ENCODE assay signal across 12 cellular contexts in the genomic region with DNA sequence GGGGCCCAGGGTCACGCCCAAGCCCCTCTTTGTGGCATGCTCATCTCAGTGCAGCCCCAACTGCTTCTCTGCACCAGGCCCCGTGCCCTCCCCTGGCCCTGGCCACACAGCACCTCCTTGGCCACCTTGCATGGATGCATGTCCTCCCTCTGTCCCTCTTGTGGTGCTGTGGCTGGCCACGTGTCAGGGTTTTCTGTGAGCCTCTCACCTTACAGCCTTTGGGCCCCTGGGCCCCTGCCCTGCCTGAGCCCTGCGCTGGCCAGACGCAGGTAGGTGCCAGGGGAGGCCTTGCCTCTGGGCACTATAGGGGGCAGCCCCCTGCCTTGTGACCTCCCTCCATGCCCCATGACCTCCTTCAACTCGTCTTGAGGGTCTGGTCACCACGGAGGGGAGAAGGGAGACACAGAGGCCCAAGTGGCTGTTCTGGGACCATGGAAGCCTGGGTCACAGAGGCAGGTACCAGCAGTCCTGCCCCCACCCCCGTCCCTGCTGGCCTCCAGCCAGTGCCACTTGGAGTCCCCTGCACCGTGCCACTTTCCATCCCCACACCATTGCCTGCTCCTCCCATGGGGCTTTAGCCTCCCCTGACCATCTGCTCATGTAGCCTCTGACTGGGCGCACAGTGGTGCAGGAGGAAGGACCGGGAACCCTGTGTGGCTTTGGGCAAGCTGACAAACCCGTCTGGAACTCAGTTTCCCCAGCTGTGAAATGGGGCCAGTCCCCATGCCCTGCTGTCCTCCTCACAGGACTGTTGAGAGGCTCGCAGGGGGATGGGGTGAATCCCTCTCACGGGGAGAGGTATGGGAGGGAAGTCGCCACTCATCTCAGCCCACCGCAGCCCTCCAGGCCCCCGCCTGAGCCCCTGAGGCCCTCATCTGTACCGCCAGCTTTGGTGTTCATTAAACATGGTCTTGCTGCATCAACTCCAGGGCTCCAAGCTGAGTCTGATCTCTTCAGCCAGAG. TPM values are rescaled to one million over a fixed set of nuclear protein-coding genes. Genes with fewer than 3 reads are reported as not detected.
DNase-seq lines count a peak whose midpoint lies in the region; ATAC-seq and TF ChIP-seq lines count a peak whose summit lies in the region.
"Had no signal": no experiment of that assay in that cellular context is flagged by ENCODE, and none has a peak within 500 bp of the region (broad histone marks: within the 10 kb centered on the region; RNA-seq: fewer than 3 reads in every experiment).

No MANE protein-coding gene starts in this region.

- H3K9me3 Mint-ChIP-seq in brain (no peaks in the 10 kb centered on the region), nephron (no peaks in the 10 kb centered on the region)
- H3K9me3 Mint-ChIP-seq: HFFc6, T-cell had no signal

- H3K27ac ChIP-seq in transverse colon, result peak overlapping the region in 3 of 4 donors; percentile 38 to 68 (median 55)

- H3K36me3 ChIP-seq in transverse colon, result no peaks in the 10 kb centered on the region

- H3K27me3 Mint-ChIP-seq in brain (no peaks in the 10 kb centered on the region), nephron (ENCODE audit: low read depth) (no peaks in the 10 kb centered on the region)
- H3K27me3 Mint-ChIP-seq: progenitor cell of endocrine pancreas, T-cell had no signal

- DNase-seq in Right ventricle myocardium inferior (ENCODE audit: missing footprints), result peak; percentile 46
- no peak for DNase-seq in left cardiac atrium
- no peak for DNase-seq in transverse colon
- no peak for DNase-seq in kidney glomerular epithelial cell (lab: John Stamatoyannopoulos, UW)

- TF ChIP-seq CTCF in brain (conservative IDR thresholded peaks at IDR 0.05) (no peak), nephron (IDR thresholded peaks at IDR 0.05; ENCODE audit: unreplicated experiment in 3 of 3) (no peak), transverse colon (IDR thresholded peaks at IDR 0.05) (no peak)

- H3K4me3 ChIP-seq in transverse colon, result no peak overlapping the region

- H3K36me3 Mint-ChIP-seq in brain, result peaks cover 8% of the 10 kb centered on the region
- peaks cover 6% of the 10 kb centered on the region for H3K36me3 Mint-ChIP-seq in nephron (ENCODE audit: low read depth)

- TF ChIP-seq EP300 in transverse colon (IDR thresholded peaks at IDR 0.05; ENCODE audit: low read depth), result no peak

- no peak for ATAC-seq in Right ventricle myocardium inferior
- ATAC-seq in left cardiac atrium, result no peak
- ATAC-seq in HG02973 (IDR thresholded peaks at IDR 0.05; ENCODE audit: unreplicated experiment), result no peak
- no peak for ATAC-seq in GM21717 (IDR thresholded peaks at IDR 0.05; ENCODE audit: unreplicated experiment)

- H3K27ac Mint-ChIP-seq in brain, result peak overlapping the region; percentile 79 to 92 (median 81)
- peak overlapping the region; percentile 95 to 98 (median 98) for H3K27ac Mint-ChIP-seq in nephron
- H3K27ac Mint-ChIP-seq: HFFc6, progenitor cell of endocrine pancreas, T-cell had no signal

- peak overlapping the region; percentile 62 to 80 (median 72) for H3K4me3 Mint-ChIP-seq in brain
- peak overlapping the region; percentile 71 to 74 (median 72) for H3K4me3 Mint-ChIP-seq in nephron
- H3K4me3 Mint-ChIP-seq: HFFc6, T-cell had no signal

- intact Hi-C loops in Right ventricle myocardium inferior (cut with DNase I), result loop anchor here (1.0 to 10.0 kb wide), 5 partner anchors 11 to 237 kb away; a partner anchor contains a TSS
- intact Hi-C loops in left cardiac atrium (cut with DNase I), result loop anchor here in 1 of 2 donors (2.0 kb wide), 1 partner anchor 161 kb away; a partner anchor contains a TSS
- intact Hi-C loops in transverse colon (cut with DNase I; ENCODE audit: low total_unique reads), result no loop called here

- no peak for TF ChIP-seq POLR2A in transverse colon (IDR thresholded peaks at IDR 0.05)

- peaks cover 6 to 27% (median 10%) of the 10 kb centered on the region in 4 donors for H3K4me1 ChIP-seq in transverse colon

- in situ Hi-C loops in transverse colon (cut with MboI; ENCODE audit: low pct_ligation_motif_present in 1 of 4, low pct_unique_long_range_greater_than_20kb in 1 of 4, low sequenced_read_pairs in 3 of 4), result no loop called here

- 76% methylated on average over 18 of the region's 18 CpGs; no CpG with 5 or more reads in 1 of the 2 donors for WGBS in transverse colon (ENCODE audit: low coverage in 1 of 2), 2 donors

- H3K4me1 Mint-ChIP-seq in brain (peaks cover 23% of the 10 kb centered on the region), nephron (peaks cover 29% of the 10 kb centered on the region)

- H3K27me3 ChIP-seq in transverse colon, result no peaks in the 10 kb centered on the region

- H3K9me3 ChIP-seq in transverse colon, result no peaks in the 10 kb centered on the region

RNA-seq across cellular contexts. Expression of a gene that starts 11.5 kb away (rescaled TPM):
- total RNA-seq in Right ventricle myocardium inferior (137 TPM), left cardiac atrium (100 to 1,000 TPM; 162 to 197 TPM), transverse colon (100 to 1,000 TPM; 101 to 237 (median 135) TPM)
- 403 TPM for polyA plus RNA-seq in brain (ENCODE audit: insufficient read depth, low read depth, low replicate concordance)

RNA-seq across cellular contexts. Expression of a gene that starts 18.0 kb away (rescaled TPM):
- total RNA-seq in Right ventricle myocardium inferior (16.2 TPM), left cardiac atrium (10 to 100 TPM; 15.8 to 21.8 TPM), transverse colon (100 to 1,000 TPM in 1 of 4 donors, 10 to 100 TPM in 3; 30.2 to 115 (median 52.4) TPM)
- polyA plus RNA-seq in brain (ENCODE audit: insufficient read depth, low read depth, low replicate concordance), result 18.9 TPM

RNA-seq across cellular contexts. Expression of a gene that starts 27.3 kb away (rescaled TPM):
- total RNA-seq in Right ventricle myocardium inferior (14.8 TPM), left cardiac atrium (10 to 100 TPM in 1 of 2 donors, 1 to 10 TPM in 1; 9.8 to 15.1 TPM), transverse colon (10 to 100 TPM in 2 of 4 donors, 1 to 10 TPM in 2; 8.3 to 19.3 (median 11.6) TPM)
- polyA plus RNA-seq in brain (ENCODE audit: insufficient read depth, low read depth, low replicate concordance), result 23.3 TPM

RNA-seq across cellular contexts. Expression of a gene that starts 29.0 kb away (rescaled TPM):
- total RNA-seq in Right ventricle myocardium inferior (not detected), left cardiac atrium (not detected), transverse colon (1 to 10 TPM in 2 of 4 donors, not detected in 2; 1.9 to 3.1 TPM)
- polyA plus RNA-seq in brain (ENCODE audit: insufficient read depth, low read depth, low replicate concordance), result not detected
- total RNA-seq: HFFc6, NCI-H460 had no signal

RNA-seq across cellular contexts. Expression of a gene that starts 31.1 kb away (rescaled TPM):
- total RNA-seq in Right ventricle myocardium inferior (0.19 TPM), left cardiac atrium (under 1 TPM; 0.39 to 0.65 TPM), transverse colon (not detected)
- 0.58 TPM for polyA plus RNA-seq in brain (ENCODE audit: insufficient read depth, low read depth, low replicate concordance)
- total RNA-seq: T-cell had no signal
